ENCODE assay signal across 8 cellular contexts in the genomic region with DNA sequence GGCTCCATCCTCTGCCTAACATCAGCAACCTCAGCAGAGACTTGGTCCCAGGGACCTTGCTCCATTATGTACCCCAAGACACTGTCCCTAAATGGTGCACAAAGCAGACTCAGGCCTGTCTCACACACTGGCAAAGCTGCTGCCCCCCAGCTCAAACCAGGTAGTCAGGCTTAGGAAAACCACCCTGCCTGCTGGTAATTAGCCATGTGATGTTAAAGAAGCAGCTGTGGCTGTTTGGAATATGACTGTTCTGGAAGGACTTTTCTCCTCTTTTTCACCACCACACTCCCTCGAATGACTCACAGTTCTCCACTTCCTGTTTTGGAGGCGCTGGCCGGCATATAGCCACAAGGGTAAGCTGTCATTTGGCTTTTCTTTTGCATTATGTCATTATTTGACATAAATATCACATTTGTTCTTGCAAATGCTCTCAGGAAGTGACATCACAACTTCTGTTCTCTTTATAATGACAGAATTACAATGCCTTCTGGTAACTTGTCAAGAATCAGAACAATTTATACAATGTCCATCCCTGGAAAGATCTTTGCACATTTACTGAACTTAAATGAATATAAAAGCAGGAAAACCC.
DNase-seq lines count a peak whose midpoint lies in the region; ATAC-seq and FAIRE-seq lines count a peak whose summit lies in the region.

No MANE protein-coding gene starts in this region.

- no peaks in the 10 kb centered on the region for H3K9me3 Mint-ChIP-seq in CD8-positive, alpha-beta memory T cell
- H3K9me3 Mint-ChIP-seq in T-helper 1 cell treated with Interleukin-12 subunit alpha and Interleukin-12 subunit beta and Interleukin-4 antibody, amounts not matched to agents 30 μg/mL and 1 μg/mL, for 36 hours: no peaks in the 10 kb centered on the region
- H3K9me3 Mint-ChIP-seq in effector memory CD8-positive, alpha-beta T cell: no peaks in the 10 kb centered on the region

- H3K4me1 ChIP-seq in CD8-positive, alpha-beta memory T cell (ENCODE audit: insufficient read depth, low read length): peaks cover 18% of the 10 kb centered on the region

- H3K4me3 ChIP-seq in CD8-positive, alpha-beta memory T cell (ENCODE audit: low read length): no peak overlapping the region

- FAIRE-seq in urothelium cell line (lab: Jason Lieb, UNC): no peak

- CTCF ChIA-PET in CD8-positive, alpha-beta memory T cell (lab: Charles Lee): interaction anchor here (1.9 kb wide), 1 partner anchor 13 kb away, joined by 6 read pairs; no protein-coding TSS in a partner anchor

- H3K27ac ChIP-seq in CD8-positive, alpha-beta memory T cell (ENCODE audit: low read depth, low read length): peak overlapping the region; percentile 53

- H3K36me3 ChIP-seq in CD8-positive, alpha-beta memory T cell (ENCODE audit: insufficient read depth, low read length): no peaks in the 10 kb centered on the region

- peak in 2 of 5 donors; percentile 26 to 48 for DNase-seq in CD8-positive, alpha-beta memory T cell
- DNase-seq in GM19240 (ENCODE audit: insufficient read length, low spot score): peak; percentile 37
- peak in 2 of 3 experiments; percentile 9 to 10 for DNase-seq in effector memory CD8-positive, alpha-beta T cell
- peak; percentile 74 for DNase-seq in mucosa of gallbladder (ENCODE audit: low spot score)
- peak; percentile 87 for DNase-seq in urothelium cell line (ENCODE audit: low spot score)
- no peak for DNase-seq in NCI-H1105 treated with DMSO at 0.1 percent for 48 hours (lab: John Stamatoyannopoulos, UW)

- peaks cover 17 to 23% (median 23%) of the 10 kb centered on the region in 3 donors for H3K4me1 Mint-ChIP-seq in CD8-positive, alpha-beta memory T cell
- H3K4me1 Mint-ChIP-seq in T-helper 1 cell treated with Interleukin-12 subunit alpha and Interleukin-12 subunit beta and Interleukin-4 antibody, amounts not matched to agents 30 μg/mL and 1 μg/mL, for 36 hours (ENCODE audit: low read depth): peaks cover 20% of the 10 kb centered on the region
- H3K4me1 Mint-ChIP-seq in effector memory CD8-positive, alpha-beta T cell (ENCODE audit: low read depth in 2 of 2): peaks cover 10 to 17% of the 10 kb centered on the region in 2 donors

- no peaks in the 10 kb centered on the region for H3K27me3 ChIP-seq in CD8-positive, alpha-beta memory T cell (ENCODE audit: insufficient read depth, low read length, poor library complexity, severe bottlenecking)

- peaks cover 3 to 42% (median 14%) of the 10 kb centered on the region in 3 donors for H3K36me3 Mint-ChIP-seq in CD8-positive, alpha-beta memory T cell
- H3K36me3 Mint-ChIP-seq in T-helper 1 cell treated with Interleukin-12 subunit alpha and Interleukin-12 subunit beta and Interleukin-4 antibody, amounts not matched to agents 30 μg/mL and 1 μg/mL, for 36 hours (ENCODE audit: low read depth): peaks cover 47% of the 10 kb centered on the region
- H3K36me3 Mint-ChIP-seq in effector memory CD8-positive, alpha-beta T cell (ENCODE audit: insufficient read depth): peaks cover 4% of the 10 kb centered on the region

- peaks cover 0 to 2% of the 10 kb centered on the region in 2 donors for H3K27me3 Mint-ChIP-seq in CD8-positive, alpha-beta memory T cell
- no peaks in the 10 kb centered on the region for H3K27me3 Mint-ChIP-seq in T-helper 1 cell treated with Interleukin-12 subunit alpha and Interleukin-12 subunit beta and Interleukin-4 antibody, amounts not matched to agents 30 μg/mL and 1 μg/mL, for 36 hours (ENCODE audit: low read depth)
- no peaks in the 10 kb centered on the region for H3K27me3 Mint-ChIP-seq in effector memory CD8-positive, alpha-beta T cell

- ATAC-seq in HG03442 (IDR thresholded peaks at IDR 0.05; ENCODE audit: unreplicated experiment): peak; percentile 71
- peak; percentile 91 for ATAC-seq in effector memory CD8-positive, alpha-beta T cell (replicated peaks)

- H3K27ac Mint-ChIP-seq in CD8-positive, alpha-beta memory T cell: peak overlapping the region in 7 of 8 donors; percentile 11 to 74 (median 54)
- H3K27ac Mint-ChIP-seq in T-helper 1 cell treated with Interleukin-12 subunit alpha and Interleukin-12 subunit beta and Interleukin-4 antibody, amounts not matched to agents 30 μg/mL and 1 μg/mL, for 36 hours: peak overlapping the region; percentile 29
- H3K27ac Mint-ChIP-seq in effector memory CD8-positive, alpha-beta T cell: peak overlapping the region; percentile 79 to 87

- H3K9me3 ChIP-seq in CD8-positive, alpha-beta memory T cell (ENCODE audit: low read length): no peaks in the 10 kb centered on the region

- POLR2A ChIA-PET in CD8-positive, alpha-beta memory T cell (lab: Charles Lee): no interaction called here

- no peak overlapping the region for H3K4me3 Mint-ChIP-seq in CD8-positive, alpha-beta memory T cell
- H3K4me3 Mint-ChIP-seq in T-helper 1 cell treated with Interleukin-12 subunit alpha and Interleukin-12 subunit beta and Interleukin-4 antibody, amounts not matched to agents 30 μg/mL and 1 μg/mL, for 36 hours: no peak overlapping the region
- peak overlapping the region in 1 of 2 donors; percentile 16 for H3K4me3 Mint-ChIP-seq in effector memory CD8-positive, alpha-beta T cell

Comparison
In these comparisons a context has a peak if more than half of its experiments do, and no peak if none do; other contexts are left out.
1. H3K27ac Mint-ChIP-seq: peak in every context shown above with its lines; median percentile 83 in effector memory CD8-positive, alpha-beta T cell; 54 in CD8-positive, alpha-beta memory T cell; 29 in T-helper 1 cell treated with Interleukin-12 subunit alpha and Interleukin-12 subunit beta and Interleukin-4 antibody, amounts not matched to agents 30 μg/mL and 1 μg/mL, for 36 hours.